ENCODE assay signal across 8 cellular contexts in the genomic region with DNA sequence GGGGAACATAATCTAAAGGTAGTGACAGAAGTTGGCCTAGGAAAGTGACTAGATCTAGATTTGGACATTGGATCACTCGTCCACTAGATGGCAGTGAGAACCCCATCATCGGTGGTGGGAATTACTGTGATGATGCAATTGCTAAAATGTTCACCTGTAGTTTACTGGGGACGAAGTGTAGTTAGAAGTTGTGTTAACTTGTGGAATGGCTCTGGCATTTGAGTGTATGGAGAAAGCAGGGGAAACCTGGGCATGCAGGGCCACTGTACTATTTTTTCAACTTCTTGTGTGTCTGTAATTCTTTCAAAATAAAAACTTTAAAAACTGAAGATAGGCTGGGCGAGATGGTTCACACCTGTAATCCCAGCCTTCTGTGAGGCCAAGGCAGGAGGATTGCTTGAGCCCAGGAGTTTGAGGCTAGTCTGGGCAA.
DNase-seq lines count a peak whose midpoint lies in the region; ATAC-seq, FAIRE-seq and TF ChIP-seq lines count a peak whose summit lies in the region.

No MANE protein-coding gene starts in this region.

- H3K9ac ChIP-seq in colonic mucosa (ENCODE audit: low read depth in 2 of 2, low read length in 2 of 2) = no peak overlapping the region

- intact Hi-C loops in colonic mucosa (cut with DNase I) (loop anchor here (5.0 kb wide), 1 partner anchor 106 kb away; no protein-coding TSS in a partner anchor), lower lobe of right lung (cut with DNase I) (loop anchor here (10.0 kb wide), 1 partner anchor 109 kb away; no protein-coding TSS in a partner anchor)

- 23% methylated on average over 4 of the region's 4 CpGs for WGBS in A549 (ENCODE audit: missing lambda C conversion rate)

- H3K9me3 ChIP-seq in A549 = no peaks in the 10 kb centered on the region
- no peaks in the 10 kb centered on the region for H3K9me3 ChIP-seq in colonic mucosa
- H3K9me3 ChIP-seq in lower lobe of right lung = no peaks in the 10 kb centered on the region

- POLR2A ChIA-PET in A549 (lab: Yijun Ruan, JAX) = no interaction called here

- H3K27me3 ChIP-seq in colonic mucosa (no peaks in the 10 kb centered on the region), lower lobe of right lung (ENCODE audit: low read depth) (no peaks in the 10 kb centered on the region)

- peaks cover 7% of the 10 kb centered on the region; the same call in 1 of the 3 replicates for H3K4me1 ChIP-seq in A549
- H3K4me1 ChIP-seq in colonic mucosa = peaks cover 9% of the 10 kb centered on the region
- H3K4me1 ChIP-seq in lower lobe of right lung = no peaks in the 10 kb centered on the region

- peak; percentile 88 to 90 for TF ChIP-seq RAD21 in A549 (conservative IDR thresholded peaks at IDR 0.05 in 1 of 2, IDR thresholded peaks at IDR 0.05 in 1 of 2)

- H3K36me3 ChIP-seq in colonic mucosa (no peaks in the 10 kb centered on the region), lower lobe of right lung (no peaks in the 10 kb centered on the region)

- H3K27ac ChIP-seq in A549 (peak overlapping the region in 1 of 2 experiments; percentile 55; a peak in 2 of 6 replicates), colonic mucosa (no peak overlapping the region), lower lobe of right lung (no peak overlapping the region)

- TF ChIP-seq EP300 in A549 (IDR thresholded peaks at IDR 0.05) = no peak

- peak; percentile 74 to 75 for ATAC-seq in A549
- peak; percentile 56 for ATAC-seq in HG03064 (IDR thresholded peaks at IDR 0.05; ENCODE audit: low read depth, unreplicated experiment)
- peak; percentile 84 to 89 for ATAC-seq in lower lobe of right lung

- CTCF ChIA-PET in A549 (lab: Yijun Ruan, JAX) = interaction anchor here (0.6 to 10.9 kb wide), 44 partner anchors 8 to 817 kb away, joined by 3 to 206 read pairs (median 4); partner anchors contain the start of genes ALDH7A1 and LMNB1

- TF ChIP-seq CTCF in A549 (IDR thresholded peaks at IDR 0.05) = peak; percentile 92
- peak; percentile 64 for TF ChIP-seq CTCF in colonic mucosa (IDR thresholded peaks at IDR 0.05)
- TF ChIP-seq CTCF in lower lobe of right lung (IDR thresholded peaks at IDR 0.05) = peak; percentile 80

- FAIRE-seq in A549 (lab: Jason Lieb, UNC) (peak; percentile 36), GM18507 (lab: Jason Lieb, UNC) (peak; percentile 73)

- no peak for TF ChIP-seq POLR2A in A549 (IDR thresholded peaks at IDR 0.05; ENCODE audit: low read length)

- H3K4me2 ChIP-seq in A549 = peak overlapping the region; percentile 48

- DNase-seq in A549 (ENCODE audit: low read depth in 1 of 2, low spot score in 1 of 2) = peak; percentile 62 to 89
- peak; percentile 76 for DNase-seq in GM18507 (ENCODE audit: extremely low spot score, insufficient read length, low read depth)
- peak; percentile 59 for DNase-seq in NCI-H345 treated with DMSO at 0.1 percent for 48 hours (lab: John Stamatoyannopoulos, UW; ENCODE audit: unreplicated experiment)
- DNase-seq in activated CD4-positive, alpha-beta T cell treated with anti-CD3 and anti-CD28 coated beads for 4 hours = peak; percentile 65 to 75
- DNase-seq in colonic mucosa = peak; percentile 80
- no peak for DNase-seq in lower lobe of right lung
- peak; percentile 17 to 22 for DNase-seq in stimulated activated CD8-positive, alpha-beta memory T cell treated with anti-CD3 and anti-CD28 coated beads, Interleukin-15, amount 100 ng/mL, for 48 hours (ENCODE audit: low read depth in 2 of 2)

- H3K4me3 ChIP-seq in A549 = no peak overlapping the region
- H3K4me3 ChIP-seq in colonic mucosa = no peak overlapping the region
- no peak overlapping the region for H3K4me3 ChIP-seq in lower lobe of right lung

TF ChIP-seq in A549, 52 proteins besides CTCF, POLR2A, EP300 and RAD21:
- TF ChIP-seq FOSL2 (IDR thresholded peaks at IDR 0.05) = no peak
- peak; percentile 45 for TF ChIP-seq FOSL2 (CRISPR knock-in tag; IDR thresholded peaks at IDR 0.05)
- TF ChIP-seq CEBPB (IDR thresholded peaks at IDR 0.05) = peak; percentile 94 to 98
- peak; percentile 93 for TF ChIP-seq SMC3 (IDR thresholded peaks at IDR 0.05)
- TF ChIP-seq, protein P1, sequence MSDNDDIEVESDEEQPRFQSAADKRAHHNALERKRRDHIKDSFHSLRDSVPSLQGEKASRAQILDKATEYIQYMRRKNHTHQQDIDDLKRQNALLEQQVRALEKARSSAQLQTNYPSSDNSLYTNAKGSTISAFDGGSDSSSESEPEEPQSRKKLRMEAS (IDR thresholded peaks at IDR 0.05) = peak; percentile 28; the same call in 1 of the 2 replicates
- TF ChIP-seq CHD2 (IDR thresholded peaks at IDR 0.05; ENCODE audit: low read length, partially characterized antibody) = no peak
